15 cellular contexts compared by ENCODE assay signal in the genomic region with DNA sequence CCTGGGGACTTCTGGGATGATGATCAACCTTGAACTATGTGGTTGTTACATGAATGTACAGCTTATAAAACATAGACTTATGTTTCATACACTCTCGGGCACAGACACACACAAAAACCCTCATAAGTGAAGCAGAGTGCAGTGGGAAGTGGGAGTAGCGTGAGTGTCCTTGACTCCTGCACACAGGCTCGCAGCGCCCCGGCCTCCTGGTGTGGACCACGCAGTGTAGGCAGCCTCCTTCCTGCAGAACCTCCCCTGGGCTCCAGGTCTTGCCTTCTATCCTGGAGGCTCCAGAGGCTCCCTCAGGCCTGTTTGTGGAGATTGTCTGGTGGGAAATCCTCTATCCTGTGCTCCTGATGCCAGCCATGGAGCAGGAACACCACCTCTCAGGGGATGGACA. TPM values are rescaled to one million over a fixed set of nuclear protein-coding genes. Genes with fewer than 3 reads are reported as not detected.
"Had no signal": no experiment of that assay in that cellular context is flagged by ENCODE, and none has a peak within 500 bp of the region (broad histone marks: within the 10 kb centered on the region; RNA-seq: fewer than 3 reads in every experiment).

No MANE protein-coding gene starts in this region.

RNA-seq across cellular contexts. Expression of a gene that starts 25.7 kb away (rescaled TPM):
- total RNA-seq: activated B cell treated with CpG ODN at 0.5 μM for 24 hours; activated CD4-positive, alpha-beta memory T cell treated with anti-CD3 and anti-CD28 coated beads for 36 hours; activated CD4-positive, alpha-beta memory T cell treated with anti-CD3 and anti-CD28 coated beads, Interleukin-2, amount 10 ng/mL, durations not matched to agents 7 days and 5 days; activated CD4-positive, alpha-beta T cell treated with anti-CD3 and anti-CD28 coated beads for 36 hours; activated CD4-positive, alpha-beta T cell treated with anti-CD3 and anti-CD28 coated beads, Interleukin-2, amount 10 ng/mL, durations not matched to agents 24 days and 14 days; activated CD4-positive, alpha-beta T cell treated with anti-CD3 and anti-CD28 coated beads, Interleukin-2, amount 10 ng/mL, durations not matched to agents 7 days and 5 days; activated CD8-positive, alpha-beta memory T cell treated with anti-CD3 and anti-CD28 coated beads for 36 hours; activated CD8-positive, alpha-beta memory T cell treated with anti-CD3 and anti-CD28 coated beads, Interleukin-2, amount 10 ng/mL, durations not matched to agents 7 days and 5 days; activated CD8-positive, alpha-beta T cell treated with anti-CD3 and anti-CD28 coated beads for 36 hours; activated CD8-positive, alpha-beta T cell treated with anti-CD3 and anti-CD28 coated beads, Interleukin-2, amount 10 ng/mL, durations not matched to agents 7 days and 5 days; T-cell; T-helper 1 cell treated with Interleukin-12 subunit alpha and Interleukin-12 subunit beta and Interleukin-4 antibody, amounts not matched to agents 30 ng/mL and 1 ng/mL, for 36 hours; T-helper 17 cell; T-helper 2 cell treated with Interferon-gamma antibody and Interleukin-4, amounts not matched to agents 100 ng/mL and 5 ng/mL, for 36 hours; WTC11 had no signal
